Comparison of ENCODE assay signal across 26 cellular contexts in the genomic region with DNA sequence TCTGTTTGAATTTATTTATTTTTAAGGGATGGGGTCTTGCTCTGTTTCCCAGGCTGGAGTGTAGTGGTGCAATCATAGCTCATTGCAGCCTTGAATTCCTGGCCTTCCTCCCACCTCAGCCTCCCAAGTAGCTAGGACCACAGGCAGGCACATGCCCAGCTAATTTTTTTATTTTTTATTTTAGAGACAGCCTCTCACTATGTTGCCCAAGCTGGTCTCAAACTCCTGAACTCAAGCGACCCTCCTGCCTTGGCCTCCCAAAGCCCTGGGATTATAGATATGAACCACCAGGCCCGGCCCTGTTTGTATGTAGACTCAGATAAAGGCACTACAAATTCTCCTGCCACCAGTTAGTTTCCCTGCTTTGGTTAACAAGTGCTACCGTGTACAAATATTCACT.
"Had no signal": no experiment of that assay in that cellular context is flagged by ENCODE, and none has a peak within 500 bp of the region (broad histone marks: within the 10 kb centered on the region; RNA-seq: fewer than 3 reads in every experiment).

No MANE protein-coding gene starts in this region.

- H3K27ac ChIP-seq: left lung, lower lobe of right lung, ovary, sigmoid colon, spleen, tibial nerve, uterus had no signal

- H3K36me3 ChIP-seq: left lung, lower lobe of right lung, ovary, prostate gland, sigmoid colon, spleen, tibial nerve, uterus had no signal

- H3K4me3 ChIP-seq: left lung, lower lobe of right lung, ovary, prostate gland, sigmoid colon, spleen, tibial nerve, uterus had no signal

- H3K27ac Mint-ChIP-seq: immature natural killer cell; mesothelial cell of epicardium; naive B cell; natural killer cell; stimulated activated memory B cell treated with anti-CD40 and anti-IgM and Interleukin-4, amounts not matched to agents 10 μg/mL and 1 μg/mL and 100 μg/mL, for 72 hours; stimulated activated naive CD8-positive, alpha-beta T cell treated with anti-CD3 and anti-CD28 coated beads, Interleukin-15, amount 100 ng/mL, for 72 hours; type B pancreatic cell had no signal

- H3K27me3 ChIP-seq: left lung, ovary, sigmoid colon, spleen, tibial nerve, uterus had no signal

- H3K9me3 ChIP-seq: left lung, lower lobe of right lung, ovary, prostate gland, sigmoid colon, spleen, tibial nerve, uterus had no signal

- H3K4me1 ChIP-seq: left lung, lower lobe of right lung, prostate gland, sigmoid colon, spleen, uterus had no signal

- ATAC-seq: left lung; lower lobe of right lung; natural killer cell; right cardiac atrium; stimulated activated memory B cell treated with anti-CD40 and anti-IgM and Interleukin-4, amounts not matched to agents 10 μg/mL and 1 μg/mL and 100 μg/mL, for 72 hours; stimulated activated naive CD8-positive, alpha-beta T cell treated with anti-CD3 and anti-CD28 coated beads, Interleukin-15, amount 100 ng/mL, for 72 hours had no signal

- H3K4me3 Mint-ChIP-seq: immature natural killer cell; mesothelial cell of epicardium; naive B cell; natural killer cell; stimulated activated memory B cell treated with anti-CD40 and anti-IgM and Interleukin-4, amounts not matched to agents 10 μg/mL and 1 μg/mL and 100 μg/mL, for 72 hours; stimulated activated naive CD8-positive, alpha-beta T cell treated with anti-CD3 and anti-CD28 coated beads, Interleukin-15, amount 100 ng/mL, for 72 hours; type B pancreatic cell had no signal

- DNase-seq: hypothalamus; immature natural killer cell; kidney; left colon; left lung; lower lobe of right lung; mammary epithelial cell; mesenchymal stem cell; naive B cell; natural killer cell; ovary; retina; right cardiac atrium; sigmoid colon; small intestine; spleen; stimulated activated CD4-positive, alpha-beta T cell treated with anti-CD3 and anti-CD28 coated beads, Interleukin-4, amount 100 ng/mL, for 24 hours; stimulated activated naive CD4-positive, alpha-beta T cell treated with Interleukin-2 at 50 U/mL for 16 hours; stimulated activated naive CD8-positive, alpha-beta T cell treated with anti-CD3 and anti-CD28 coated beads, Interleukin-15, amount 100 ng/mL, for 72 hours; substantia nigra; uterus had no signal

- H3K4me1 Mint-ChIP-seq: immature natural killer cell; natural killer cell; stimulated activated memory B cell treated with anti-CD40 and anti-IgM and Interleukin-4, amounts not matched to agents 10 μg/mL and 1 μg/mL and 100 μg/mL, for 72 hours; stimulated activated naive CD8-positive, alpha-beta T cell treated with anti-CD3 and anti-CD28 coated beads, Interleukin-15, amount 100 ng/mL, for 72 hours had no signal

- H3K9me3 Mint-ChIP-seq: immature natural killer cell; natural killer cell; stimulated activated naive CD8-positive, alpha-beta T cell treated with anti-CD3 and anti-CD28 coated beads, Interleukin-15, amount 100 ng/mL, for 72 hours had no signal

- H3K36me3 Mint-ChIP-seq: immature natural killer cell; mesothelial cell of epicardium; naive B cell; natural killer cell; stimulated activated memory B cell treated with anti-CD40 and anti-IgM and Interleukin-4, amounts not matched to agents 10 μg/mL and 1 μg/mL and 100 μg/mL, for 72 hours; type B pancreatic cell had no signal
